Comparison of ENCODE assay signal across 19 cellular contexts in the genomic region with DNA sequence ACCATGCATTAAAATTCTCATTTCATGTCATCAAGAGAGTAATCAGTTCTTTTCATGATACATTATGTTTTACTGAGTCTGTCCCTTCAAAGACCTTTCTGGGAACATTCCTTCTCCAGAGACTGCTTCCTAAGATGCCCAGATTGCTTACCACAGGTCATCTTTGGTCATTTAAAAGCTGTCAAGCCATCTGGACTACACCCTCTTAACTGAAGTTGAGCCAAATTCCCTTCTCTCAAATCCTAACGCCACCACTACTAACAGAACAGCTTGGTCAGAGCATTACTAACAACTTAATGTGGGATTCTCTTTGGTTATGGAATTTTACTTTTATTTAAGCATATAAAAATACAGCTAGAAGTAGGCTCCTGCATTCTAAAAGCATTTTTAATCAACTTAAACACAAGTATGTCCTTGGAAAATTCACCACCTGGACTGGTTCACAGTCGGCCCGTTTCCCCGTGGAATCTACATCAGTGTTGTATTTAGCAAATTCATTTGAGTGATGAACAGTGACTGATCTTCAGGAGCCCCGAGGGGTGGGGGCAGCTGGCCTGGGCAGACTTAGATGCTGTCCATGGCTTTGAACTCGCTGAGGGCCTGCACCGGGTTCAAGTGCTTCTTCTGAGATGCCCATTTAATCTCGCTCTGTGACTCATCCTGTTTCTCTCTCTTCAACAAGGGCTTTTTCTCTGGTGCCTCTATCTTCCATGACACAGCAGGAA.
DNase-seq lines count a peak whose midpoint lies in the region; ATAC-seq, FAIRE-seq and TF ChIP-seq lines count a peak whose summit lies in the region.
"Had no signal": no experiment of that assay in that cellular context is flagged by ENCODE, and none has a peak within 500 bp of the region (broad histone marks: within the 10 kb centered on the region; RNA-seq: fewer than 3 reads in every experiment).

No MANE protein-coding gene starts in this region.

- H3K9me2 ChIP-seq in Karpas-422 (replicated peaks; ENCODE audit: insufficient read depth, low read length): no peaks in the 10 kb centered on the region

- intact Hi-C loops in left ventricle myocardium inferior (cut with micrococcal nuclease): no loop called here

- H3K27ac ChIP-seq in left ventricle myocardium inferior (replicated peaks) (peak overlapping the region; percentile 14), Karpas-422 (ENCODE audit: low read length) (no peak overlapping the region)
- H3K27ac ChIP-seq: suprapubic skin had no signal

- H3K9me3 ChIP-seq in left ventricle myocardium inferior (replicated peaks) (no peaks in the 10 kb centered on the region), Karpas-422 (ENCODE audit: low read length) (no peaks in the 10 kb centered on the region)
- H3K9me3 ChIP-seq: sigmoid colon, suprapubic skin had no signal

- H3K27me3 ChIP-seq in left ventricle myocardium inferior (ENCODE audit: low read depth): no peaks in the 10 kb centered on the region
- H3K27me3 ChIP-seq in Karpas-422 (ENCODE audit: low read length): no peaks in the 10 kb centered on the region
- H3K27me3 ChIP-seq: sigmoid colon, suprapubic skin had no signal

- H3K4me2 ChIP-seq in Karpas-422 (ENCODE audit: low read depth, low read length, poor library complexity, severe bottlenecking): no peak overlapping the region

- TF ChIP-seq CTCF in left ventricle myocardium inferior (IDR thresholded peaks at IDR 0.05; ENCODE audit: borderline replicate concordance): no peak

- H4K20me1 ChIP-seq in Karpas-422 (ENCODE audit: insufficient read depth, low read depth, low read length): no peaks in the 10 kb centered on the region

- H3K79me2 ChIP-seq in Karpas-422 (ENCODE audit: low read length): no peaks in the 10 kb centered on the region

- H3K4me1 ChIP-seq in left ventricle myocardium inferior: peaks cover 27% of the 10 kb centered on the region
- H3K4me1 ChIP-seq in Karpas-422 (ENCODE audit: low read length): no peaks in the 10 kb centered on the region
- H3K4me1 ChIP-seq: sigmoid colon had no signal

- DNase-seq in DMS 273 treated with DMSO at 0.1 percent for 48 hours (lab: John Stamatoyannopoulos, UW): peak; percentile 21
- DNase-seq in M059J (ENCODE audit: low read depth): peak; percentile 48
- DNase-seq in cerebellar nuclear complex (lab: John Stamatoyannopoulos, UW): peak; percentile 58 to 68
- no peak for DNase-seq in left ventricle myocardium inferior
- DNase-seq in Karpas-422: no peak
- no peak for DNase-seq in GM19239 (ENCODE audit: insufficient read length, low spot score)
- DNase-seq: amniotic stem cell; cortex of kidney; GF-D8; MV-4-11; NCI-H526 treated with DMSO at 0.1 percent for 48 hours; sigmoid colon; stimulated activated CD4-positive, alpha-beta T cell treated with anti-CD3 and anti-CD28 coated beads, Interleukin-4, amount 100 ng/mL, for 24 hours; stimulated activated CD8-positive, alpha-beta memory T cell treated with anti-CD3 and anti-CD28 coated beads, Interleukin-4, amount 100 ng/mL, for 48 hours had no signal

- no peak overlapping the region for H3K9ac ChIP-seq in Karpas-422 (ENCODE audit: low read length)

- H3K4me3 ChIP-seq in left ventricle myocardium inferior: no peak overlapping the region
- no peak overlapping the region for H3K4me3 ChIP-seq in Karpas-422 (ENCODE audit: low read length)
- H3K4me3 ChIP-seq: sigmoid colon, suprapubic skin had no signal

- no peaks in the 10 kb centered on the region for H3K36me3 ChIP-seq in left ventricle myocardium inferior
- H3K36me3 ChIP-seq in Karpas-422 (ENCODE audit: insufficient read depth, low read length): no peaks in the 10 kb centered on the region
- H3K36me3 ChIP-seq: sigmoid colon, suprapubic skin had no signal

- ATAC-seq in HG03097 (IDR thresholded peaks at IDR 0.05; ENCODE audit: low FRiP score, unreplicated experiment) (no peak), HG02885 (IDR thresholded peaks at IDR 0.05; ENCODE audit: poor library complexity, unreplicated experiment) (no peak)
- ATAC-seq: activated T-helper 17 cell treated with anti-CD3 and anti-CD28 coated beads, Interleukin-2, amount 50 U/mL, for 72 hours had no signal

- H2AFZ ChIP-seq in Karpas-422 (ENCODE audit: low read length): no peak overlapping the region

- FAIRE-seq in GM19239 (lab: Jason Lieb, UNC): no peak
- FAIRE-seq: RCC 7860 had no signal

Comparison
In these comparisons a context has a peak if more than half of its experiments do, and no peak if none do; other contexts are left out.
1. DNase-seq: peak in DMS 273 treated with DMSO at 0.1 percent for 48 hours (single experiment), M059J (single experiment) and cerebellar nuclear complex (2 of 2); none in left ventricle myocardium inferior (single experiment), Karpas-422 (single experiment) and GM19239 (single experiment).